ENCODE assay signal across 8 cellular contexts in genomic region chr14:100645200-100645985, GRCh38. TPM values are rescaled to one million over a fixed set of nuclear protein-coding genes. Genes with fewer than 3 reads are reported as not detected.
DNase-seq lines count a peak whose midpoint lies in the region; ATAC-seq, FAIRE-seq and TF ChIP-seq lines count a peak whose summit lies in the region.

No MANE protein-coding gene starts in this region.

- ATAC-seq in GM21360 (IDR thresholded peaks at IDR 0.05; ENCODE audit: unreplicated experiment), result peak; percentile 63
- ATAC-seq in pancreas, result peak; percentile 83 to 96 (median 92)

- peaks cover 8% of the 10 kb centered on the region for H3K27me3 Mint-ChIP-seq in type B pancreatic cell

- peaks cover 16% of the 10 kb centered on the region for H3K4me1 Mint-ChIP-seq in type B pancreatic cell (ENCODE audit: unreplicated experiment)

- no peak overlapping the region for H2AFZ ChIP-seq in MM.1S (ENCODE audit: low read length)

- peak overlapping the region in 1 of 10 experiments; percentile 36; a peak in 1 of 20 replicates for H3K4me3 ChIP-seq in BLaER1 treated with 17β-estradiol and CSF1 and Interleukin-3, amounts not matched to agents 10 nM and 100 nM
- H3K4me3 ChIP-seq in MM.1S (ENCODE audit: low read length) (no peak overlapping the region), SJSA1 (no peak overlapping the region), pancreas (no peak overlapping the region)

- intact Hi-C loops in pancreas (cut with DNase I), result loop anchor here in 1 of 3 donors (5.0 kb wide), 1 partner anchor 123 kb away; no protein-coding TSS in a partner anchor

- H3K9me3 ChIP-seq in BLaER1 treated with 17β-estradiol and CSF1 and Interleukin-3, amounts not matched to agents 10 nM and 100 nM (replicated peaks in 1 of 11), result no peaks in the 10 kb centered on the region
- no peaks in the 10 kb centered on the region for H3K9me3 ChIP-seq in MM.1S (replicated peaks; ENCODE audit: insufficient read depth, low read length)
- no peaks in the 10 kb centered on the region for H3K9me3 ChIP-seq in SJSA1 (replicated peaks)
- no peaks in the 10 kb centered on the region for H3K9me3 ChIP-seq in pancreas

- H4K20me1 ChIP-seq in BLaER1 treated with 17β-estradiol and CSF1 and Interleukin-3, amounts not matched to agents 10 nM and 100 nM, result no peaks in the 10 kb centered on the region
- no peaks in the 10 kb centered on the region for H4K20me1 ChIP-seq in MM.1S (ENCODE audit: insufficient read depth, low read length)

- peak overlapping the region in 5 of 11 experiments; percentile 6 to 51 (median 21); a peak in 5 of 22 replicates for H3K9ac ChIP-seq in BLaER1 treated with 17β-estradiol and CSF1 and Interleukin-3, amounts not matched to agents 10 nM and 100 nM
- H3K9ac ChIP-seq in MM.1S (ENCODE audit: low read length), result no peak overlapping the region

- H3K4me2 ChIP-seq in BLaER1 treated with 17β-estradiol and CSF1 and Interleukin-3, amounts not matched to agents 10 nM and 100 nM, result peak overlapping the region; percentile 64 to 90 (median 81)
- H3K4me2 ChIP-seq in MM.1S (ENCODE audit: low read depth, low read length), result no peak overlapping the region

- no peak for FAIRE-seq in pancreas (lab: Jason Lieb, UNC)

- H3K4me3 Mint-ChIP-seq in type B pancreatic cell, result peak overlapping the region; percentile 9

- H3K9me3 Mint-ChIP-seq in type B pancreatic cell, result peaks cover 4% of the 10 kb centered on the region

- no peaks in the 10 kb centered on the region for H3F3A ChIP-seq in MM.1S (ENCODE audit: insufficient read depth, low read length)

- H3K27me3 ChIP-seq in BLaER1 treated with 17β-estradiol and CSF1 and Interleukin-3, amounts not matched to agents 10 nM and 100 nM, result peaks cover 0 to 6% (median 0%) of the 10 kb centered on the region in 11 experiments; a peak in 2 of 22 replicates
- no peaks in the 10 kb centered on the region for H3K27me3 ChIP-seq in MM.1S (replicated peaks; ENCODE audit: insufficient read depth, low read length)
- H3K27me3 ChIP-seq in SJSA1 (replicated peaks), result no peaks in the 10 kb centered on the region; the same call in 1 of the 2 replicates
- H3K27me3 ChIP-seq in pancreas, result no peaks in the 10 kb centered on the region

- H3K36me3 ChIP-seq in BLaER1 treated with 17β-estradiol and CSF1 and Interleukin-3, amounts not matched to agents 10 nM and 100 nM, result no peaks in the 10 kb centered on the region
- H3K36me3 ChIP-seq in MM.1S (replicated peaks; ENCODE audit: insufficient read depth, low read length) (no peaks in the 10 kb centered on the region), SJSA1 (no peaks in the 10 kb centered on the region), pancreas (no peaks in the 10 kb centered on the region)

- H3K4me1 ChIP-seq in BLaER1 treated with 17β-estradiol and CSF1 and Interleukin-3, amounts not matched to agents 10 nM and 100 nM, result peaks cover 24 to 38% (median 33%) of the 10 kb centered on the region in 10 experiments
- H3K4me1 ChIP-seq in MM.1S (ENCODE audit: low read length), result 0 out of 2 replicates have a peak, but pooled peaks cover 3% of the 10 kb centered on the region
- H3K4me1 ChIP-seq in SJSA1 (replicated peaks), result no peaks in the 10 kb centered on the region
- H3K4me1 ChIP-seq in pancreas, result peaks cover 4 to 21% (median 6%) of the 10 kb centered on the region in 3 donors

- no peaks in the 10 kb centered on the region for H3K36me3 Mint-ChIP-seq in type B pancreatic cell

- H3K27ac Mint-ChIP-seq in type B pancreatic cell, result no peak overlapping the region

- peak; percentile 58 for TF ChIP-seq CTCF in MM.1S (IDR thresholded peaks at IDR 0.05; ENCODE audit: low read length)
- TF ChIP-seq CTCF in pancreas (IDR thresholded peaks at IDR 0.05), result peak; percentile 46 to 70 (median 68)
- TF ChIP-seq CTCF in type B pancreatic cell (conservative IDR thresholded peaks at IDR 0.05), result peak; percentile 85

- peak overlapping the region in 7 of 11 experiments; percentile 12 to 51 (median 40); a peak in 10 of 22 replicates for H3K27ac ChIP-seq in BLaER1 treated with 17β-estradiol and CSF1 and Interleukin-3, amounts not matched to agents 10 nM and 100 nM
- H3K27ac ChIP-seq in MM.1S (ENCODE audit: low read length), result no peak overlapping the region
- H3K27ac ChIP-seq in SJSA1, result no peak overlapping the region
- H3K27ac ChIP-seq in pancreas, result no peak overlapping the region

- no peaks in the 10 kb centered on the region for H3K9me2 ChIP-seq in MM.1S (replicated peaks; ENCODE audit: insufficient read depth, low read length)

- H3K79me2 ChIP-seq in MM.1S (ENCODE audit: low read length), result no peaks in the 10 kb centered on the region

- peak; percentile 47 for DNase-seq in MM.1S
- peak; percentile 43 to 84 for DNase-seq in SJSA1 (ENCODE audit: low read depth in 1 of 2, low spot score in 2 of 2)
- DNase-seq in activated naive CD4-positive, alpha-beta T cell (lab: John Stamatoyannopoulos, UW), result peak; percentile 39 to 70 (median 57)
- peak; percentile 73 for DNase-seq in globus pallidus (ENCODE audit: low spot score)
- DNase-seq in pancreas, result peak; percentile 84 to 93 (median 92)
- peak; percentile 86 for DNase-seq in type B pancreatic cell (ENCODE audit: extremely low spot score, unreplicated experiment)

- 33 to 36% methylated on average over 12 of the region's 12 CpGs for WGBS in pancreas, 2 donors

RNA-seq across cellular contexts. Expression of gene BEGAIN, which starts 58.2 kb away (rescaled TPM):
- total RNA-seq in SJSA1 (2014; rRNA removed; shearing (Covaris generic)), result not detected in 2 replicates
- total RNA-seq in pancreas (10 to 100 TPM in 4 of 6 donors, 1 to 10 TPM in 2; 9.1 to 18.2 (median 13.2) TPM), type B pancreatic cell (ENCODE audit: low replicate concordance) (1.9 and 3.0 TPM in 2 replicates)
- polyA plus RNA-seq in pancreas, result 10 to 100 TPM; 20.5 to 32.2 TPM

Comparison
In these comparisons a context has a peak if more than half of its experiments do, and no peak if none do; other contexts are left out.
1. H3K27ac ChIP-seq: peak in BLaER1 treated with 17β-estradiol and CSF1 and Interleukin-3, amounts not matched to agents 10 nM and 100 nM (7 of 11); none in MM.1S (single experiment), SJSA1 (single experiment) and pancreas (0 of 4).
2. Peak in every context shown above with its lines, with median percentiles within 50 percentile points of each other: DNase-seq and CTCF ChIP-seq.